In genomic region chr6:28490191-28490890, GRCh38 we compare ENCODE assay signal across 10 cellular contexts. TPM values are rescaled to one million over a fixed set of nuclear protein-coding genes. Genes with fewer than 3 reads are reported as not detected.
A peak's percentile ranks its signal among the peaks of the same experiment; 100 is the strongest.
DNase-seq lines count a peak whose midpoint lies in the region; ATAC-seq and TF ChIP-seq lines count a peak whose summit lies in the region.
"Had no signal": no experiment of that assay in that cellular context is flagged by ENCODE, and none has a peak within 500 bp of the region (broad histone marks: within the 10 kb centered on the region; RNA-seq: fewer than 3 reads in every experiment).

No MANE protein-coding gene starts in this region.

- H3K9me2 ChIP-seq in MM.1S (replicated peaks; ENCODE audit: insufficient read depth, low read length): no peaks in the 10 kb centered on the region

- peak overlapping the region; percentile 89 for H3K4me2 ChIP-seq in MM.1S (ENCODE audit: low read depth, low read length)

- no peaks in the 10 kb centered on the region for H3K9me3 Mint-ChIP-seq in endothelial cell (ENCODE audit: unreplicated experiment)

- H3F3A ChIP-seq in MM.1S (ENCODE audit: insufficient read depth, low read length): peaks cover 10% of the 10 kb centered on the region; the same call in 1 of the 2 replicates

- H3K36me3 Mint-ChIP-seq in endothelial cell (ENCODE audit: low read depth, unreplicated experiment): no peaks in the 10 kb centered on the region

- peak overlapping the region; percentile 75 for H3K27ac Mint-ChIP-seq in endothelial cell (ENCODE audit: unreplicated experiment)

- H3K27ac ChIP-seq in MM.1S (ENCODE audit: low read length) (peak overlapping the region; percentile 62; the same call in 1 of the 2 replicates), rectal smooth muscle tissue (ENCODE audit: low read depth, low read length) (no peak overlapping the region)

- no peaks in the 10 kb centered on the region for H3K36me3 ChIP-seq in MM.1S (replicated peaks; ENCODE audit: insufficient read depth, low read length)
- H3K36me3 ChIP-seq in rectal smooth muscle tissue (ENCODE audit: control insufficient read depth, insufficient read depth, low read length): no peaks in the 10 kb centered on the region

- TF ChIP-seq CTCF in MM.1S (IDR thresholded peaks at IDR 0.05; ENCODE audit: low read length) (no peak), endothelial cell (IDR thresholded peaks at IDR 0.05; ENCODE audit: unreplicated experiment) (no peak), GM10266 (IDR thresholded peaks at IDR 0.05; ENCODE audit: control insufficient read depth, insufficient read depth, low read depth, missing control alignments) (no peak)

- no peaks in the 10 kb centered on the region for H3K79me2 ChIP-seq in MM.1S (ENCODE audit: low read length)

- H3K27me3 Mint-ChIP-seq in endothelial cell (ENCODE audit: unreplicated experiment): peaks cover 13% of the 10 kb centered on the region

- peak overlapping the region; percentile 82 for H2AFZ ChIP-seq in MM.1S (ENCODE audit: low read length)

- H3K4me3 Mint-ChIP-seq in endothelial cell (ENCODE audit: unreplicated experiment): peak overlapping the region; percentile 91

- H3K4me3 ChIP-seq in MM.1S (ENCODE audit: low read length): peak overlapping the region; percentile 50
- peak overlapping the region; percentile 46 for H3K4me3 ChIP-seq in rectal smooth muscle tissue (ENCODE audit: low read length)

- ATAC-seq in GM18868 (IDR thresholded peaks at IDR 0.05; ENCODE audit: unreplicated experiment) (peak; percentile 20), GM19455 (IDR thresholded peaks at IDR 0.05; ENCODE audit: unreplicated experiment) (no peak), HG03139 (IDR thresholded peaks at IDR 0.05; ENCODE audit: unreplicated experiment) (no peak)

- H3K4me1 ChIP-seq in MM.1S (ENCODE audit: low read length): no peaks in the 10 kb centered on the region
- no peaks in the 10 kb centered on the region for H3K4me1 ChIP-seq in rectal smooth muscle tissue (ENCODE audit: control insufficient read depth, insufficient read depth, low read length)

- no peaks in the 10 kb centered on the region for H4K20me1 ChIP-seq in MM.1S (ENCODE audit: insufficient read depth, low read length)

- H3K9me3 ChIP-seq in MM.1S (replicated peaks; ENCODE audit: insufficient read depth, low read length): no peaks in the 10 kb centered on the region

- H3K4me1 Mint-ChIP-seq in endothelial cell (ENCODE audit: unreplicated experiment): peaks cover 24% of the 10 kb centered on the region

- H3K9ac ChIP-seq in MM.1S (ENCODE audit: low read length): peak overlapping the region; percentile 73; the same call in 1 of the 2 replicates
- no peak overlapping the region for H3K9ac ChIP-seq in rectal smooth muscle tissue (ENCODE audit: low read length)

- DNase-seq in MM.1S (no peak), endothelial cell (ENCODE audit: low spot score) (peak; percentile 8), NCI-H2171 (lab: John Stamatoyannopoulos, UW) (no peak), GM10266 (ENCODE audit: extremely low spot score) (no peak)

- H3K27me3 ChIP-seq in MM.1S (replicated peaks; ENCODE audit: insufficient read depth, low read length) (no peaks in the 10 kb centered on the region), rectal smooth muscle tissue (ENCODE audit: control insufficient read depth, insufficient read depth, low read length) (no peaks in the 10 kb centered on the region)

RNA-seq across cellular contexts. Expression of gene GPX6, which starts 25.3 kb away (rescaled TPM):
- not detected for total RNA-seq in endothelial cell (ENCODE audit: unreplicated experiment)
- total RNA-seq: lower leg skin, NCI-H460 had no signal

RNA-seq across cellular contexts. Expression of gene GPX5, which starts 35.3 kb away (rescaled TPM):
- not detected for total RNA-seq in endothelial cell (ENCODE audit: unreplicated experiment)
- total RNA-seq: lower leg skin, NCI-H460 had no signal

RNA-seq across cellular contexts. Expression of gene ZSCAN23, which starts 47.0 kb away (rescaled TPM):
- 6.8 TPM for total RNA-seq in endothelial cell (ENCODE audit: unreplicated experiment)
- total RNA-seq: NCI-H460 had no signal
